Comparison of ENCODE assay signal across 2 cellular contexts in the genomic region with DNA sequence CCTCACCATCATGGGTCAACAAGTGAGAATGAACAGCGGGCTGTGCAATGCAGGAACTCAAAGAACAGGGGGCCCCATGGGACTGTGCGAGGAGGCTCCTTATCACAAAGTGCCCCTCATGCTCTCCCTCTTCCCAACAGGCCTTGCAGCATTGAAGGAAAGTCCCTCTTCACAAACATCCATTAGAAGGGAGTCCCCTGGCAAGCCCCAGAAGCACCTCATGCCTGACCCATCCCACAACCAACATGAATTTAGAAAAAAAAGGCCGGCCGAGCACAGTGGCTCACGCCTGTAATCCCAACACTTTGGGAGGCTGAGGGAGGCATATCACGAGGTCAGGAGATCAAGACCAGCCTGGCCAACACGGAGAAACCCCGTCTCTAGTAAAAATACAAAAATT.
TF ChIP-seq lines count a peak whose summit lies in the region.

No MANE protein-coding gene starts in this region.

TF ChIP-seq in HCT116, 20 proteins besides CTCF, POLR2A, EP300 and RAD21 (continued from another document):
- TF ChIP-seq, protein P1, sequence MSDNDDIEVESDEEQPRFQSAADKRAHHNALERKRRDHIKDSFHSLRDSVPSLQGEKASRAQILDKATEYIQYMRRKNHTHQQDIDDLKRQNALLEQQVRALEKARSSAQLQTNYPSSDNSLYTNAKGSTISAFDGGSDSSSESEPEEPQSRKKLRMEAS (IDR thresholded peaks at IDR 0.05): no peak
- TF ChIP-seq, protein P2, sequence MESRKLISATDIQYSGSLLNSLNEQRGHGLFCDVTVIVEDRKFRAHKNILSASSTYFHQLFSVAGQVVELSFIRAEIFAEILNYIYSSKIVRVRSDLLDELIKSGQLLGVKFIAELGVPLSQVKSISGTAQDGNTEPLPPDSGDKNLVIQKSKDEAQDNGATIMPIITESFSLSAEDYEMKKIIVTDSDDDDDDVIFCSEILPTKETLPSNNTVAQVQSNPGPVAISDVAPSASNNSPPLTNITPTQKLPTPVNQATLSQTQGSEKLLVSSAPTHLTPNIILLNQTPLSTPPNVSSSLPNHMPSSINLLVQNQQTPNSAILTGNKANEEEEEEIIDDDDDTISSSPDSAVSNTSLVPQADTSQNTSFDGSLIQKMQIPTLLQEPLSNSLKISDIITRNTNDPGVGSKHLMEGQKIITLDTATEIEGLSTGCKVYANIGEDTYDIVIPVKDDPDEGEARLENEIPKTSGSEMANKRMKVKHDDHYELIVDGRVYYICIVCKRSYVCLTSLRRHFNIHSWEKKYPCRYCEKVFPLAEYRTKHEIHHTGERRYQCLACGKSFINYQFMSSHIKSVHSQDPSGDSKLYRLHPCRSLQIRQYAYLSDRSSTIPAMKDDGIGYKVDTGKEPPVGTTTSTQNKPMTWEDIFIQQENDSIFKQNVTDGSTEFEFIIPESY (IDR thresholded peaks at IDR 0.05; ENCODE audit: extremely low read depth, insufficient replicate concordance, low read length): no peak
- TF ChIP-seq CBX3 (IDR thresholded peaks at IDR 0.05; ENCODE audit: low read depth) (no peak), TCF7L2 (IDR thresholded peaks at IDR 0.05; ENCODE audit: borderline replicate concordance, extremely low read depth, insufficient read depth, insufficient read length) (no peak), EZH2 (IDR thresholded peaks at IDR 0.05) (no peak), JUND (IDR thresholded peaks at IDR 0.05) (no peak), ZNF274 (IDR thresholded peaks at IDR 0.05; ENCODE audit: low read depth, low read length) (no peak), FOSL1 (IDR thresholded peaks at IDR 0.05; ENCODE audit: low read depth) (no peak), EZH2phosphoT487 (IDR thresholded peaks at IDR 0.05; ENCODE audit: borderline replicate concordance) (no peak), POLR2AphosphoS5 (IDR thresholded peaks at IDR 0.05; ENCODE audit: low read depth, low read length) (no peak), SP1 (IDR thresholded peaks at IDR 0.05; ENCODE audit: low read depth) (no peak), ELF1 (IDR thresholded peaks at IDR 0.05; ENCODE audit: borderline replicate concordance, low read depth) (no peak), SIN3A (IDR thresholded peaks at IDR 0.05; ENCODE audit: low read depth) (no peak)

TF ChIP-seq in GM12878, 131 proteins besides CTCF, POLR2A, EP300 and RAD21 (continued from another document):
- TF ChIP-seq, protein P3, sequence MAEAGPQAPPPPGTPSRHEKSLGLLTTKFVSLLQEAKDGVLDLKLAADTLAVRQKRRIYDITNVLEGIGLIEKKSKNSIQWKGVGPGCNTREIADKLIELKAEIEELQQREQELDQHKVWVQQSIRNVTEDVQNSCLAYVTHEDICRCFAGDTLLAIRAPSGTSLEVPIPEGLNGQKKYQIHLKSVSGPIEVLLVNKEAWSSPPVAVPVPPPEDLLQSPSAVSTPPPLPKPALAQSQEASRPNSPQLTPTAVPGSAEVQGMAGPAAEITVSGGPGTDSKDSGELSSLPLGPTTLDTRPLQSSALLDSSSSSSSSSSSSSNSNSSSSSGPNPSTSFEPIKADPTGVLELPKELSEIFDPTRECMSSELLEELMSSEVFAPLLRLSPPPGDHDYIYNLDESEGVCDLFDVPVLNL (IDR thresholded peaks at IDR 0.05; ENCODE audit: low read depth, low read length): no peak
- TF ChIP-seq SPI1 (IDR thresholded peaks at IDR 0.05; ENCODE audit: borderline replicate concordance, insufficient read depth, low read depth, low read length): no peak
- no peak for TF ChIP-seq ZNF274 (IDR thresholded peaks at IDR 0.05; ENCODE audit: insufficient read depth, insufficient read length)
- TF ChIP-seq MYC (IDR thresholded peaks at IDR 0.05; ENCODE audit: insufficient read depth, insufficient read length, insufficient replicate concordance, low read length, severe bottlenecking): no peak
- TF ChIP-seq, protein P4, sequence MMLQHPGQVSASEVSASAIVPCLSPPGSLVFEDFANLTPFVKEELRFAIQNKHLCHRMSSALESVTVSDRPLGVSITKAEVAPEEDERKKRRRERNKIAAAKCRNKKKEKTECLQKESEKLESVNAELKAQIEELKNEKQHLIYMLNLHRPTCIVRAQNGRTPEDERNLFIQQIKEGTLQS (IDR thresholded peaks at IDR 0.05; ENCODE audit: borderline replicate concordance, extremely low read depth, low read depth, low read length): no peak
- no peak for TF ChIP-seq ZZZ3 (IDR thresholded peaks at IDR 0.05; ENCODE audit: control insufficient read depth, insufficient read length, low read depth)
- no peak for TF ChIP-seq SP1 (IDR thresholded peaks at IDR 0.05; ENCODE audit: low read depth, low read length)
- no peak for TF ChIP-seq CREB1 (IDR thresholded peaks at IDR 0.05; ENCODE audit: low read depth)
- TF ChIP-seq TCF7 (IDR thresholded peaks at IDR 0.05; ENCODE audit: borderline replicate concordance): no peak
- TF ChIP-seq ATF7 (IDR thresholded peaks at IDR 0.05; ENCODE audit: low read depth): no peak
- no peak for TF ChIP-seq EED (IDR thresholded peaks at IDR 0.05; ENCODE audit: low read depth)
- no peak for TF ChIP-seq TARDBP (IDR thresholded peaks at IDR 0.05; ENCODE audit: borderline replicate concordance)
- TF ChIP-seq, protein P5, sequence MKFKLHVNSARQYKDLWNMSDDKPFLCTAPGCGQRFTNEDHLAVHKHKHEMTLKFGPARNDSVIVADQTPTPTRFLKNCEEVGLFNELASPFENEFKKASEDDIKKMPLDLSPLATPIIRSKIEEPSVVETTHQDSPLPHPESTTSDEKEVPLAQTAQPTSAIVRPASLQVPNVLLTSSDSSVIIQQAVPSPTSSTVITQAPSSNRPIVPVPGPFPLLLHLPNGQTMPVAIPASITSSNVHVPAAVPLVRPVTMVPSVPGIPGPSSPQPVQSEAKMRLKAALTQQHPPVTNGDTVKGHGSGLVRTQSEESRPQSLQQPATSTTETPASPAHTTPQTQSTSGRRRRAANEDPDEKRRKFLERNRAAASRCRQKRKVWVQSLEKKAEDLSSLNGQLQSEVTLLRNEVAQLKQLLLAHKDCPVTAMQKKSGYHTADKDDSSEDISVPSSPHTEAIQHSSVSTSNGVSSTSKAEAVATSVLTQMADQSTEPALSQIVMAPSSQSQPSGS (IDR thresholded peaks at IDR 0.05; ENCODE audit: low read length): no peak
- no peak for TF ChIP-seq EGR1 (IDR thresholded peaks at IDR 0.05; ENCODE audit: borderline replicate concordance in 1 of 2, low read depth in 2 of 2, low read length in 2 of 2)
TF ChIP-seq in GM12878: peak in this region for 0.
